In genomic region chr4:7192252-7193039, GRCh38 we compare ENCODE assay signal across 8 cellular contexts.
DNase-seq lines count a peak whose midpoint lies in the region; ATAC-seq and FAIRE-seq lines count a peak whose summit lies in the region.

Gene SORCS2, plus strand, starts transcription at chr4:7192538.

- peak; percentile 54 for DNase-seq in GM18507 (ENCODE audit: extremely low spot score, insufficient read length, low read depth)
- peak; percentile 42 for DNase-seq in NCI-H1105 treated with DMSO at 0.1 percent for 48 hours (lab: John Stamatoyannopoulos, UW)
- DNase-seq in activated CD4-positive, alpha-beta T cell treated with anti-CD3 and anti-CD28 coated beads, Interleukin-2, amount 50 U/mL, for 1 hour = peak; percentile 31
- peak; percentile 41 to 58 (median 52) for DNase-seq in effector memory CD8-positive, alpha-beta T cell
- peak; percentile 77 for DNase-seq in medulla oblongata (ENCODE audit: extremely low spot score)
- peak in 2 of 3 experiments; percentile 39 to 50 for DNase-seq in stimulated activated CD4-positive, alpha-beta T cell treated with anti-CD3 and anti-CD28 coated beads, TNF-alpha, amount 100 ng/mL, for 24 hours (ENCODE audit: low read depth in 3 of 3)
- no peak for DNase-seq in NCI-H1048 (lab: John Stamatoyannopoulos, UW)

- H3K27me3 Mint-ChIP-seq in effector memory CD8-positive, alpha-beta T cell = peaks cover 64 to 91% of the 10 kb centered on the region in 2 donors

- no peak for FAIRE-seq in GM18507 (lab: Jason Lieb, UNC)

- no peaks in the 10 kb centered on the region for H3K36me3 ChIP-seq in ACC112 (ENCODE audit: insufficient read depth, low read length)

- no peak within 1 kb of the TSS for H3K27ac ChIP-seq in ACC112 (ENCODE audit: low read depth, low read length)

- H3K27me3 ChIP-seq in ACC112 (ENCODE audit: insufficient read depth, low read length) = peaks cover 49% of the 10 kb centered on the region

- peaks cover 0 to 2% of the 10 kb centered on the region in 2 donors for H3K4me1 Mint-ChIP-seq in effector memory CD8-positive, alpha-beta T cell (ENCODE audit: low read depth in 2 of 2)

- H3K9me3 Mint-ChIP-seq in effector memory CD8-positive, alpha-beta T cell = no peaks in the 10 kb centered on the region

- H2AFZ ChIP-seq in ACC112 (ENCODE audit: low read length, unreplicated experiment) = peak within 1 kb of the TSS; percentile 56

- no peaks in the 10 kb centered on the region for H3K79me2 ChIP-seq in ACC112 (ENCODE audit: control insufficient read depth, insufficient read depth, low read length, unreplicated experiment)

- H3K36me3 Mint-ChIP-seq in effector memory CD8-positive, alpha-beta T cell (ENCODE audit: insufficient read depth) = no peaks in the 10 kb centered on the region

- ATAC-seq in effector memory CD8-positive, alpha-beta T cell (replicated peaks) = peak; percentile 94

- peaks cover 9% of the 10 kb centered on the region for H3K4me1 ChIP-seq in ACC112 (ENCODE audit: control insufficient read depth, insufficient read depth, low read length, unreplicated experiment)

- H3K4me3 Mint-ChIP-seq in effector memory CD8-positive, alpha-beta T cell = peak within 1 kb of the TSS; percentile 60 to 64

- H3K27ac Mint-ChIP-seq in effector memory CD8-positive, alpha-beta T cell = no peak within 1 kb of the TSS

- peak within 1 kb of the TSS; percentile 82 for H3K4me3 ChIP-seq in ACC112 (ENCODE audit: low read depth, low read length)
